In genomic region chr10:112185959-112186358, GRCh38 we compare ENCODE assay signal across 27 cellular contexts. TPM values are rescaled to one million over a fixed set of nuclear protein-coding genes. Genes with fewer than 3 reads are reported as not detected.
DNase-seq lines count a peak whose midpoint lies in the region; ATAC-seq, FAIRE-seq and TF ChIP-seq lines count a peak whose summit lies in the region.
"Had no signal": no experiment of that assay in that cellular context is flagged by ENCODE, and none has a peak within 500 bp of the region (broad histone marks: within the 10 kb centered on the region; RNA-seq: fewer than 3 reads in every experiment).

No MANE protein-coding gene starts in this region.

- no peak for DNase-seq in activated CD8-positive, alpha-beta memory T cell treated with anti-CD3 and anti-CD28 coated beads, Interleukin-2, amount 10 ng/mL, durations not matched to agents 7 days and 5 days
- DNase-seq in activated CD8-positive, alpha-beta memory T cell treated with anti-CD3 and anti-CD28 coated beads, Interleukin-2, amount 50 U/mL, for 4 hours: no peak
- no peak for DNase-seq in WTC11 (ENCODE audit: low spot score)
- DNase-seq in kidney: no peak
- no peak for DNase-seq in Caco-2
- no peak for DNase-seq in NCI-H774 (lab: John Stamatoyannopoulos, UW)
- DNase-seq: 8988T, ACHN, BE2C, GF-D8, H7, HFFc6, MV-4-11, NCI-H1105, NCI-H1436 treated with DMSO at 0.1 percent for 48 hours, NCI-H187 treated with DMSO at 0.1 percent for 48 hours, NCI-H524, Right ventricle myocardium superior, RPMI8226, T-cell had no signal

- H3K9ac ChIP-seq in kidney (ENCODE audit: low read length in 2 of 2): no peak overlapping the region

- FAIRE-seq in kidney (lab: Jason Lieb, UNC): peak; percentile 23
- FAIRE-seq: D721Med, GM12892, GM19239 had no signal

- H3K9me3 ChIP-seq in HEK293 (ENCODE audit: control insufficient read depth, insufficient read depth, low read depth, low read length) (no peaks in the 10 kb centered on the region), kidney (ENCODE audit: control insufficient read depth in 1 of 2, low read length in 2 of 2) (no peaks in the 10 kb centered on the region), Caco-2 (peaks cover 20% of the 10 kb centered on the region)
- H3K9me3 ChIP-seq: BE2C had no signal

- BruUV-seq in Caco-2 (replicated peaks; lab: Mats Ljungman, UMichigan): no TSS peak

- no peak overlapping the region for H3K4me3 ChIP-seq in HEK293 (ENCODE audit: low read depth, low read length)
- no peak overlapping the region for H3K4me3 ChIP-seq in kidney (ENCODE audit: low read length in 2 of 2)
- no peak overlapping the region for H3K4me3 ChIP-seq in Caco-2 (ENCODE audit: low read depth, low read length)
- H3K4me3 ChIP-seq: SJSA1 had no signal

- intact Hi-C loops in kidney (cut with DNase I) (no loop called here), Caco-2 (cut with micrococcal nuclease; ENCODE audit: unreplicated experiment) (no loop called here)

- peaks cover 18% of the 10 kb centered on the region for H3K27me3 Mint-ChIP-seq in activated CD8-positive, alpha-beta memory T cell treated with anti-CD3 and anti-CD28 coated beads, Interleukin-2, amount 10 ng/mL, durations not matched to agents 7 days and 5 days
- no peaks in the 10 kb centered on the region for H3K27me3 Mint-ChIP-seq in WTC11 (ENCODE audit: low read depth)
- no peaks in the 10 kb centered on the region for H3K27me3 Mint-ChIP-seq in Caco-2 (ENCODE audit: insufficient read depth, unreplicated experiment)

- no peak overlapping the region for H3K27ac Mint-ChIP-seq in activated CD8-positive, alpha-beta memory T cell treated with anti-CD3 and anti-CD28 coated beads, Interleukin-2, amount 10 ng/mL, durations not matched to agents 7 days and 5 days
- no peak overlapping the region for H3K27ac Mint-ChIP-seq in WTC11
- H3K27ac Mint-ChIP-seq in Caco-2 (ENCODE audit: unreplicated experiment): no peak overlapping the region
- H3K27ac Mint-ChIP-seq: HFFc6, T-cell had no signal

- H3K36me3 ChIP-seq in HEK293 (ENCODE audit: control insufficient read depth in 2 of 2, insufficient read depth in 1 of 2, low read length in 2 of 2) (peaks cover 0 to 3% of the 10 kb centered on the region in 2 experiments; a peak in 2 of 3 replicates), kidney (ENCODE audit: control insufficient read depth in 1 of 2, insufficient read depth in 2 of 2, low read length in 2 of 2) (no peaks in the 10 kb centered on the region), Caco-2 (ENCODE audit: control insufficient read depth, insufficient read depth, low read length) (no peaks in the 10 kb centered on the region)

- no peaks in the 10 kb centered on the region for H3K27me3 ChIP-seq in Caco-2 (replicated peaks; ENCODE audit: control insufficient read depth, insufficient read depth, low read length)
- H3K27me3 ChIP-seq: BE2C, SJSA1 had no signal

- peaks cover 27% of the 10 kb centered on the region for H3K4me1 Mint-ChIP-seq in activated CD8-positive, alpha-beta memory T cell treated with anti-CD3 and anti-CD28 coated beads, Interleukin-2, amount 10 ng/mL, durations not matched to agents 7 days and 5 days
- H3K4me1 Mint-ChIP-seq in WTC11 (peaks cover 15% of the 10 kb centered on the region), Caco-2 (ENCODE audit: low read depth, unreplicated experiment) (peaks cover 8% of the 10 kb centered on the region)

- peaks cover 3% of the 10 kb centered on the region for H3K9me3 Mint-ChIP-seq in activated CD8-positive, alpha-beta memory T cell treated with anti-CD3 and anti-CD28 coated beads, Interleukin-2, amount 10 ng/mL, durations not matched to agents 7 days and 5 days (ENCODE audit: low read depth)
- H3K9me3 Mint-ChIP-seq in WTC11: peaks cover 24% of the 10 kb centered on the region
- H3K9me3 Mint-ChIP-seq in Caco-2 (ENCODE audit: unreplicated experiment): peaks cover 24% of the 10 kb centered on the region

- no peak for TF ChIP-seq CTCF in HEK293 (tag by site-specific recombination; IDR thresholded peaks at IDR 0.05)
- TF ChIP-seq CTCF in WTC11 (IDR thresholded peaks at IDR 0.05): no peak
- TF ChIP-seq CTCF in kidney (IDR thresholded peaks at IDR 0.05; ENCODE audit: borderline replicate concordance, extremely low read depth, insufficient read depth): no peak
- TF ChIP-seq CTCF in Caco-2 (IDR thresholded peaks at IDR 0.05; ENCODE audit: insufficient read depth in 1 of 2, low read depth in 1 of 2, low read length in 1 of 2, severe bottlenecking in 1 of 2, unreplicated experiment in 1 of 2): no peak

- peaks cover 11% of the 10 kb centered on the region for H3K36me3 Mint-ChIP-seq in activated CD8-positive, alpha-beta memory T cell treated with anti-CD3 and anti-CD28 coated beads, Interleukin-2, amount 10 ng/mL, durations not matched to agents 7 days and 5 days
- H3K36me3 Mint-ChIP-seq in WTC11: no peaks in the 10 kb centered on the region
- H3K36me3 Mint-ChIP-seq in Caco-2 (ENCODE audit: insufficient read depth, unreplicated experiment): peaks cover 9% of the 10 kb centered on the region
- H3K36me3 Mint-ChIP-seq: CD14-positive monocyte had no signal

- CTCF ChIA-PET in activated CD8-positive, alpha-beta memory T cell treated with anti-CD3 and anti-CD28 coated beads, Interleukin-2, amount 10 ng/mL, durations not matched to agents 7 days and 5 days (lab: Charles Lee): interaction anchor here (1.0 kb wide), 1 partner anchor 9 kb away, joined by 3 read pairs; no protein-coding TSS in a partner anchor
- CTCF ChIA-PET in HEK293 (lab: Yijun Ruan, JAX) (interaction anchor here (0.6 kb wide), 1 partner anchor 136 kb away, joined by 6 read pairs; no protein-coding TSS in a partner anchor), WTC11 (lab: Charles Lee) (interaction anchor here (1.0 to 6.0 kb wide), 2 partner anchors 49 to 123 kb away, joined by 3 to 46 read pairs; no protein-coding TSS in a partner anchor), Caco-2 (lab: Charles Lee) (no interaction called here)

- H3K4me1 ChIP-seq in HEK293 (ENCODE audit: control insufficient read depth, insufficient read depth, low read length) (no peaks in the 10 kb centered on the region), kidney (ENCODE audit: control insufficient read depth in 1 of 2, insufficient read depth in 1 of 2, low read depth in 1 of 2, low read length in 2 of 2) (peaks cover 9 to 12% of the 10 kb centered on the region in 2 donors), Caco-2 (peaks cover 11% of the 10 kb centered on the region; the same call in 1 of the 2 replicates)

- H3K4me3 Mint-ChIP-seq in activated CD8-positive, alpha-beta memory T cell treated with anti-CD3 and anti-CD28 coated beads, Interleukin-2, amount 10 ng/mL, durations not matched to agents 7 days and 5 days: peak overlapping the region; percentile 61
- H3K4me3 Mint-ChIP-seq in WTC11 (no peak overlapping the region), Caco-2 (ENCODE audit: unreplicated experiment) (no peak overlapping the region)
- H3K4me3 Mint-ChIP-seq: HFFc6, T-cell had no signal

- POLR2A ChIA-PET in HEK293 (lab: Yijun Ruan, JAX) (no interaction called here), WTC11 (lab: Charles Lee) (no interaction called here), Caco-2 (lab: Charles Lee) (no interaction called here)

- ATAC-seq in activated CD8-positive, alpha-beta memory T cell treated with anti-CD3 and anti-CD28 coated beads, Interleukin-2, amount 10 ng/mL, durations not matched to agents 7 days and 5 days: no peak
- ATAC-seq in WTC11: no peak
- no peak for ATAC-seq in GM19463 (IDR thresholded peaks at IDR 0.05; ENCODE audit: unreplicated experiment)
- ATAC-seq: T-cell had no signal

- H3K27ac ChIP-seq in HEK293 (ENCODE audit: extremely low read depth, low read depth, low read length) (no peak overlapping the region), kidney (ENCODE audit: low read depth in 2 of 2, low read length in 2 of 2) (no peak overlapping the region)
- H3K27ac ChIP-seq: SJSA1 had no signal

TF ChIP-seq in HEK293, 187 proteins besides CTCF, POLR2A, EP300 and RAD21 (continues in another document):
- TF ChIP-seq ZNF155 (tag by site-specific recombination; IDR thresholded peaks at IDR 0.05): peak; percentile 69; the same call in 1 of the 2 replicates

TF ChIP-seq in WTC11, 78 proteins besides CTCF, POLR2A, EP300 and RAD21 (continues in another document):
- TF ChIP-seq FOXJ3 (CRISPR knock-in tag; IDR thresholded peaks at IDR 0.05; ENCODE audit: borderline replicate concordance) (no peak), IRF2 (CRISPR knock-in tag; IDR thresholded peaks at IDR 0.05; ENCODE audit: borderline replicate concordance, low read depth) (no peak), ZNF317 (CRISPR knock-in tag; IDR thresholded peaks at IDR 0.05; ENCODE audit: borderline replicate concordance, low read depth) (peak; percentile 81), NFYB (CRISPR knock-in tag; conservative IDR thresholded peaks at IDR 0.05; ENCODE audit: low read depth) (no peak), AR (CRISPR knock-in tag; IDR thresholded peaks at IDR 0.05) (no peak), ZNF423 (CRISPR knock-in tag; IDR thresholded peaks at IDR 0.05) (no peak), CREM (CRISPR knock-in tag; IDR thresholded peaks at IDR 0.05) (no peak), ZNF121 (CRISPR knock-in tag; IDR thresholded peaks at IDR 0.05) (no peak)

RNA-seq across cellular contexts. Expression of gene GPAM, which starts 2.4 kb away (rescaled TPM):
- total RNA-seq in activated CD8-positive, alpha-beta memory T cell treated with anti-CD3 and anti-CD28 coated beads, Interleukin-2, amount 10 ng/mL, durations not matched to agents 7 days and 5 days: 1 to 10 TPM; 5.1 to 9.8 TPM
- total RNA-seq in WTC11 (2021) (10.7 to 12.2 TPM (median 11.3 TPM) in 3 replicates), kidney (9.9 TPM), Caco-2 (2022) (40.2 and 44.4 TPM in 2 replicates)
- 4.0 TPM for polyA plus RNA-seq in kidney (ENCODE audit: insufficient read depth, low read depth, low replicate concordance)
